ENCODE assay signal across 30 cellular contexts in the genomic region with DNA sequence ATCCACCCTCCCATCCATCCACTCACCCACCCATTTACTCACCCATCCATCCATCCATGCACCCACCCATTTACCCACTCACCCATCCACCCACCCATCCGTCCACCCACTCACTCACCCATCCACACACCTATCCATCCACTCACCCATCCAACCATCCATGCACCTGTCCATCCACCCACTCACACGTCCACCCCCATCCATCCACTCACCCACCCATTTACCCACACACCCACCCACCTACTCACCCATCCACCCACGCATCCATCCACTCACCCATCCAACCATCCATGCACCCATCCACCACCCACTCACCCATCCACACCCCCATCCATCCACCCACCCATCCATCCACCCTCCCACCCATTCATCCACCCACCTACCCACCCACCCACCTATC. TPM values are rescaled to one million over a fixed set of nuclear protein-coding genes. Genes with fewer than 3 reads are reported as not detected.
"Had no signal": no experiment of that assay in that cellular context is flagged by ENCODE, and none has a peak within 500 bp of the region (broad histone marks: within the 10 kb centered on the region; RNA-seq: fewer than 3 reads in every experiment).

No MANE protein-coding gene starts in this region.

- H3K4me3 Mint-ChIP-seq: naive thymus-derived CD4-positive, alpha-beta T cell; natural killer cell; nephron; neural progenitor cell; stimulated activated effector memory CD8-positive, alpha-beta T cell treated with anti-CD3 and anti-CD28 coated beads, Interleukin-12 subunit alpha, Interleukin-12 subunit beta, amount 100 ng/mL, for 72 hours; stimulated activated naive CD8-positive, alpha-beta T cell treated with anti-CD3 and anti-CD28 coated beads, Interleukin-15, amount 100 ng/mL, for 72 hours had no signal

- H3K9me3 ChIP-seq: psoas muscle, right lobe of liver, thyroid gland had no signal

- H3K4me2 ChIP-seq: neural progenitor cell had no signal

- DNase-seq: naive thymus-derived CD4-positive, alpha-beta T cell; natural killer cell; occipital lobe; ovary; posterior cingulate gyrus; psoas muscle; right cardiac atrium; right lobe of liver; sigmoid colon; small intestine; stimulated activated CD4-positive, alpha-beta T cell treated with anti-CD3 and anti-CD28 coated beads, Interleukin-15, amount 100 ng/mL, for 24 hours; stimulated activated CD4-positive, alpha-beta T cell treated with anti-CD3 and anti-CD28 coated beads, Interleukin-2, amount 100 ng/mL, for 24 hours; stimulated activated CD4-positive, alpha-beta T cell treated with anti-CD3 and anti-CD28 coated beads, Interleukin-2, amount 100 ng/mL, for 48 hours; stimulated activated CD4-positive, alpha-beta T cell treated with anti-CD3 and anti-CD28 coated beads, Interleukin-4, amount 100 ng/mL, for 24 hours; stimulated activated naive CD4-positive, alpha-beta T cell; stimulated activated naive CD8-positive, alpha-beta T cell treated with anti-CD3 and anti-CD28 coated beads, Interleukin-15, amount 100 ng/mL, for 72 hours; stimulated activated naive CD8-positive, alpha-beta T cell treated with anti-CD3 and anti-CD28 coated beads, Interleukin-15, Interleukin-2, amounts not matched to agents 100 U/mL and 50 U/mL, for 24 hours; substantia nigra; thyroid gland; trophoblast cell; upper lobe of left lung; uterus had no signal

- H3K9me3 Mint-ChIP-seq: natural killer cell; nephron; stimulated activated effector memory CD8-positive, alpha-beta T cell treated with anti-CD3 and anti-CD28 coated beads, Interleukin-12 subunit alpha, Interleukin-12 subunit beta, amount 100 ng/mL, for 72 hours had no signal

- H3K27me3 ChIP-seq: ovary, right lobe of liver, thyroid gland, upper lobe of left lung had no signal

- H3K27ac ChIP-seq: neural progenitor cell, ovary, parathyroid adenoma, psoas muscle, right lobe of liver, sigmoid colon, thoracic aorta, thyroid gland, tibial nerve, upper lobe of left lung, uterus had no signal

- FAIRE-seq: small intestine had no signal

- H3K27ac Mint-ChIP-seq: natural killer cell; nephron; neural progenitor cell; progenitor cell of endocrine pancreas; stimulated activated effector memory CD8-positive, alpha-beta T cell treated with anti-CD3 and anti-CD28 coated beads, Interleukin-12 subunit alpha, Interleukin-12 subunit beta, amount 100 ng/mL, for 72 hours; stimulated activated naive CD8-positive, alpha-beta T cell treated with anti-CD3 and anti-CD28 coated beads, Interleukin-15, amount 100 ng/mL, for 72 hours had no signal

- H2AFZ ChIP-seq: neural progenitor cell, parathyroid adenoma had no signal

- H3K4me3 ChIP-seq: neural progenitor cell, ovary, psoas muscle, right lobe of liver, sigmoid colon, thoracic aorta, thyroid gland, tibial nerve, upper lobe of left lung, uterus had no signal

- H3K9ac ChIP-seq: neural progenitor cell, parathyroid adenoma had no signal

- H3K36me3 Mint-ChIP-seq: natural killer cell; neural progenitor cell; stimulated activated effector memory CD8-positive, alpha-beta T cell treated with anti-CD3 and anti-CD28 coated beads, Interleukin-12 subunit alpha, Interleukin-12 subunit beta, amount 100 ng/mL, for 72 hours had no signal

- ATAC-seq: naive thymus-derived CD4-positive, alpha-beta T cell; natural killer cell; psoas muscle; right cardiac atrium; right lobe of liver; stimulated activated effector memory CD8-positive, alpha-beta T cell treated with anti-CD3 and anti-CD28 coated beads, Interleukin-12 subunit alpha, Interleukin-12 subunit beta, amount 100 ng/mL, for 72 hours; stimulated activated naive CD8-positive, alpha-beta T cell treated with anti-CD3 and anti-CD28 coated beads, Interleukin-15, amount 100 ng/mL, for 72 hours; stimulated activated naive CD8-positive, alpha-beta T cell treated with anti-CD3 and anti-CD28 coated beads, Interleukin-15, Interleukin-2, amounts not matched to agents 100 U/mL and 50 U/mL, for 24 hours had no signal

- H3K4me1 ChIP-seq: parathyroid adenoma, psoas muscle, right lobe of liver, sigmoid colon, thyroid gland, uterus had no signal

- H3K79me2 ChIP-seq: parathyroid adenoma had no signal

- H3K36me3 ChIP-seq: neural progenitor cell, ovary, right lobe of liver, sigmoid colon, thoracic aorta, thyroid gland, upper lobe of left lung, uterus had no signal

RNA-seq across cellular contexts. Expression of a gene that starts 12.2 kb away (rescaled TPM):
- total RNA-seq: natural killer cell, osteoblast had no signal
